ENCODE assay signal across 8 cellular contexts in the genomic region with DNA sequence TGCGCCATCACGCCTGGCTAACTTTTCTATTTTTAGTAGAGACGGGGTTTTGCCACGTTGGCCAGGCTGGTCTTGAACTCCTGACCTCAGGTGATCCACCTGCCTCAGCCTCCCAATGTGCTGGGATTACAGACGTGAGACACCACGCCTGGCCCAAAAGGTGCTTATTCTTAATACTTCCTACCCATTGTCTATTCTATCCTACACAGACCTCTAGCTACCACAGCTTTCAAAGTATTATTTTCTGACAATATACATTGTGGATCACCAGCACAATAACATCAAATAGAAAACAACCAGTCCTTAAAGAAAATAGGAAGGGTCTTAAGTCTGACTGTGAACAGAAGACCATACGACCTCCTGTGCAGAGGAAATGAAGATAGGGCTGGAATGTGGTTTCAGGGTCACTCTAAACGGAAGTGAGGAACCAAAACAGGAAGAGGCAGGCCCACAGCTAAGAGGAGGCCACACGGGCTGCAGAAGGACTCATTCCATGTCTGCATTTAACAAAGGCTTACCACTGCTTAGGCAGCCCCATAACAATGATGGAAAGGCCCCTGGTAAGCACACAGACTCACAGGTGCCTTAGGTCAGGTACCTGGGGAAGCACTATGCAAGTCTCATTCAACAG.
DNase-seq lines count a peak whose midpoint lies in the region; TF ChIP-seq lines count a peak whose summit lies in the region.
"Had no signal": no experiment of that assay in that cellular context is flagged by ENCODE, and none has a peak within 500 bp of the region (broad histone marks: within the 10 kb centered on the region; RNA-seq: fewer than 3 reads in every experiment).

No MANE protein-coding gene starts in this region.

- DNase-seq in GM19240 (ENCODE audit: insufficient read length, low spot score) (peak; percentile 8), G401 (ENCODE audit: low spot score) (no peak), NCI-H774 (lab: John Stamatoyannopoulos, UW) (no peak), caudate nucleus (lab: John Stamatoyannopoulos, UW) (no peak)

- in situ Hi-C loops in G401 (cut with HindIII; ENCODE audit: low sequenced_read_pairs) = no loop called here

- no peak overlapping the region for H3K9ac ChIP-seq in HUES48 (ENCODE audit: low read depth, low read length)

- H3K4me1 ChIP-seq in HUES48 (ENCODE audit: control insufficient read depth, insufficient read depth, low read length) = peaks cover 14% of the 10 kb centered on the region
- peaks cover 18 to 36% of the 10 kb centered on the region in 2 experiments for H3K4me1 ChIP-seq in neutrophil (ENCODE audit: control insufficient read depth in 1 of 2, insufficient read depth in 1 of 2, low read depth in 1 of 2, low read length in 1 of 2)

- H3K9me3 ChIP-seq in HUES48 (ENCODE audit: control insufficient read depth, insufficient read depth, low read length) (0 out of 2 replicates have a peak, but pooled peaks cover 6% of the 10 kb centered on the region), neutrophil (no peaks in the 10 kb centered on the region)

- H3K36me3 ChIP-seq in HUES48 (ENCODE audit: control insufficient read depth, insufficient read depth, low read length) (no peaks in the 10 kb centered on the region), neutrophil (peaks cover 4% of the 10 kb centered on the region)

- peak overlapping the region; percentile 44 for H3K4me3 Mint-ChIP-seq in activated naive CD8-positive, alpha-beta T cell

- no peaks in the 10 kb centered on the region for H3K27me3 ChIP-seq in HUES48 (ENCODE audit: control insufficient read depth, insufficient read depth, low read length)
- H3K27me3 ChIP-seq in neutrophil = no peaks in the 10 kb centered on the region

- no peaks in the 10 kb centered on the region for H3K9me3 Mint-ChIP-seq in activated naive CD8-positive, alpha-beta T cell (ENCODE audit: low read depth)

- peak overlapping the region; percentile 89 for H3K27ac Mint-ChIP-seq in activated naive CD8-positive, alpha-beta T cell

- H3K36me3 Mint-ChIP-seq in activated naive CD8-positive, alpha-beta T cell = peaks cover 10% of the 10 kb centered on the region

- no peaks in the 10 kb centered on the region for H3K27me3 Mint-ChIP-seq in activated naive CD8-positive, alpha-beta T cell

- H3K27ac ChIP-seq in HUES48 (ENCODE audit: low read depth, low read length) = peak overlapping the region; percentile 50
- H3K27ac ChIP-seq in neutrophil = peak overlapping the region; percentile 79
- H3K27ac ChIP-seq in caudate nucleus (ENCODE audit: low read depth, low read length) = no peak overlapping the region
- H3K27ac ChIP-seq: epithelial cell of prostate had no signal

- H3K4me3 ChIP-seq in HUES48 (ENCODE audit: low read depth, low read length) (no peak overlapping the region), neutrophil (ENCODE audit: low read depth in 1 of 2, low read length in 1 of 2) (peak overlapping the region in 1 of 2 experiments; percentile 35)

- peaks cover 52% of the 10 kb centered on the region for H3K4me1 Mint-ChIP-seq in activated naive CD8-positive, alpha-beta T cell (ENCODE audit: low read depth)

- no peak for TF ChIP-seq CTCF in neutrophil (IDR thresholded peaks at IDR 0.05)
